In genomic region chr1:169485427-169486280, GRCh38 we compare ENCODE assay signal across 1 cellular context.
A peak's percentile ranks its signal among the peaks of the same experiment; 100 is the strongest.
TF ChIP-seq lines count a peak whose summit lies in the region.

Gene SLC19A2 (minus strand): TSS chr1:169485944. CDS start chr1:169485766, 178 bp downstream.

TF ChIP-seq in K562, 482 proteins besides CTCF, POLR2A, EP300 and RAD21 (continued from another document):
- TF ChIP-seq UBTF (IDR thresholded peaks at IDR 0.05; ENCODE audit: borderline replicate concordance in 1 of 2, low read depth in 2 of 2, low read length in 2 of 2) (peak; percentile 52 to 82; a peak in 3 of 4 replicates), POU5F1 (IDR thresholded peaks at IDR 0.05; ENCODE audit: borderline replicate concordance, low read depth, low read length, partially characterized antibody) (no peak), SMC3 (conservative IDR thresholded peaks at IDR 0.05; ENCODE audit: insufficient read depth, low read depth, low read length) (0 out of 2 replicates have a peak, but pooled peaks have one; percentile 10), ZNF778 (CRISPR knock-in tag; IDR thresholded peaks at IDR 0.05) (no peak), RBM22 (IDR thresholded peaks at IDR 0.05; ENCODE audit: low read depth, low read length, poor library complexity, severe bottlenecking) (peak; percentile 63), TOE1 (IDR thresholded peaks at IDR 0.05; ENCODE audit: borderline replicate concordance) (no peak), TOE1 (CRISPR knock-in tag; IDR thresholded peaks at IDR 0.05; ENCODE audit: borderline replicate concordance, low read depth) (no peak), TAF9B (IDR thresholded peaks at IDR 0.05; ENCODE audit: partially characterized antibody) (peak; percentile 89), PHTF2 (CRISPR knock-in tag; IDR thresholded peaks at IDR 0.05) (no peak), MCM5 (IDR thresholded peaks at IDR 0.05; ENCODE audit: low read depth) (no peak), ZSCAN29 (IDR thresholded peaks at IDR 0.05) (0 out of 2 replicates have a peak, but pooled peaks have one; percentile 31), HMBOX1 (IDR thresholded peaks at IDR 0.05) (no peak), CREB1 (IDR thresholded peaks at IDR 0.05) (peak; percentile 85), CREB1 (CRISPR knock-in tag; IDR thresholded peaks at IDR 0.05) (peak; percentile 89), NR2C2 (CRISPR knock-in tag; IDR thresholded peaks at IDR 0.05) (peak; percentile 21), NR2C2 (tag; IDR thresholded peaks at IDR 0.05) (peak; percentile 84), FOXA3 (CRISPR knock-in tag; conservative IDR thresholded peaks at IDR 0.05 in 1 of 2, IDR thresholded peaks at IDR 0.05 in 1 of 2) (peak in 1 of 2 experiments; percentile 78; a peak in 2 of 4 replicates), ZFX (CRISPR knock-in tag; IDR thresholded peaks at IDR 0.05) (peak; percentile 91), CBX2 (IDR thresholded peaks at IDR 0.05; ENCODE audit: insufficient read depth, low read length, poor library complexity, severe bottlenecking) (no peak), MEF2D (tag; conservative IDR thresholded peaks at IDR 0.05; ENCODE audit: low read depth) (no peak), CHAMP1 (IDR thresholded peaks at IDR 0.05) (no peak), CHCHD3 (CRISPR knock-in tag; IDR thresholded peaks at IDR 0.05) (0 out of 2 replicates have a peak, but pooled peaks have one; percentile 50), U2AF2 (optimal IDR thresholded peaks at IDR 0.05; ENCODE audit: low read depth, low read length) (no peak), FOXK2 (conservative IDR thresholded peaks at IDR 0.05 in 1 of 2, IDR thresholded peaks at IDR 0.05 in 1 of 2; ENCODE audit: low read depth in 2 of 2) (peak in 1 of 2 experiments; percentile 91; a peak in 3 of 4 replicates), MAFK (IDR thresholded peaks at IDR 0.05; ENCODE audit: low read length) (peak; percentile 15; the same call in 1 of the 2 replicates)
TF ChIP-seq in K562: peak in this region for 166.
